Comparison of ENCODE assay signal across 1 cellular context in genomic region chr10:11611248-11612003, GRCh38.
A peak's percentile ranks its signal among the peaks of the same experiment; 100 is the strongest.
TF ChIP-seq lines count a peak whose summit lies in the region.

Gene USP6NL (minus strand): TSS chr10:11611650. CDS start chr10:11597634, 14,016 bp downstream.

TF ChIP-seq in HepG2, 621 proteins besides CTCF, POLR2A, EP300 and RAD21 (continued from another document and continues in another):
- TF ChIP-seq PBX3 (CRISPR knock-in tag; IDR thresholded peaks at IDR 0.05; ENCODE audit: borderline replicate concordance) (no peak), JUN (CRISPR knock-in tag; IDR thresholded peaks at IDR 0.05) (no peak), HOXA9 (CRISPR knock-in tag; IDR thresholded peaks at IDR 0.05; ENCODE audit: borderline replicate concordance) (no peak), PHB2 (IDR thresholded peaks at IDR 0.05; ENCODE audit: partially characterized antibody) (no peak), KAT7 (CRISPR knock-in tag; IDR thresholded peaks at IDR 0.05; ENCODE audit: borderline replicate concordance) (no peak), ARID4A (CRISPR knock-in tag; IDR thresholded peaks at IDR 0.05; ENCODE audit: borderline replicate concordance) (peak; percentile 69; the same call in 1 of the 2 replicates), FOSL2 (CRISPR knock-in tag; IDR thresholded peaks at IDR 0.05) (no peak), NCOA1 (CRISPR knock-in tag; IDR thresholded peaks at IDR 0.05) (no peak), YY1 (IDR thresholded peaks at IDR 0.05; ENCODE audit: insufficient read depth, insufficient replicate concordance, low read depth, low read length) (peak; percentile 96), ZNF225 (CRISPR knock-in tag; IDR thresholded peaks at IDR 0.05) (no peak), ZNF441 (CRISPR knock-in tag; IDR thresholded peaks at IDR 0.05; ENCODE audit: borderline replicate concordance) (no peak; the same call in 1 of the 2 replicates), SAP130 (CRISPR knock-in tag; IDR thresholded peaks at IDR 0.05; ENCODE audit: low read depth) (peak; percentile 82), ZNF776 (CRISPR knock-in tag; IDR thresholded peaks at IDR 0.05) (no peak), PRDM4 (CRISPR knock-in tag; IDR thresholded peaks at IDR 0.05; ENCODE audit: borderline replicate concordance) (no peak), ZNF878 (CRISPR knock-in tag; IDR thresholded peaks at IDR 0.05) (no peak), ZNF607 (CRISPR knock-in tag; IDR thresholded peaks at IDR 0.05; ENCODE audit: borderline replicate concordance) (peak; percentile 9; the same call in 1 of the 2 replicates), ZNF101 (CRISPR knock-in tag; IDR thresholded peaks at IDR 0.05; ENCODE audit: borderline replicate concordance, low read depth) (no peak), SMAD1 (CRISPR knock-in tag; IDR thresholded peaks at IDR 0.05; ENCODE audit: borderline replicate concordance, low read depth) (no peak), PCBP1 (IDR thresholded peaks at IDR 0.05; ENCODE audit: borderline replicate concordance, low read depth, low read length) (no peak), MBD4 (IDR thresholded peaks at IDR 0.05; ENCODE audit: borderline replicate concordance, low read length) (no peak), POGZ (CRISPR knock-in tag; IDR thresholded peaks at IDR 0.05) (no peak), ZNF143 (CRISPR knock-in tag; IDR thresholded peaks at IDR 0.05) (peak; percentile 51; the same call in 1 of the 2 replicates), USF2 (IDR thresholded peaks at IDR 0.05; ENCODE audit: low read depth, low read length) (no peak), USF2 (CRISPR knock-in tag; IDR thresholded peaks at IDR 0.05; ENCODE audit: borderline replicate concordance) (no peak), ZNF670 (CRISPR knock-in tag; IDR thresholded peaks at IDR 0.05; ENCODE audit: borderline replicate concordance) (no peak), CENPBD1 (CRISPR knock-in tag; IDR thresholded peaks at IDR 0.05; ENCODE audit: borderline replicate concordance, low read depth) (no peak), ONECUT2 (CRISPR knock-in tag; IDR thresholded peaks at IDR 0.05) (no peak), SCMH1 (CRISPR knock-in tag; IDR thresholded peaks at IDR 0.05; ENCODE audit: borderline replicate concordance) (no peak), ZNF138 (CRISPR knock-in tag; IDR thresholded peaks at IDR 0.05; ENCODE audit: low read depth) (no peak), HNF4G (IDR thresholded peaks at IDR 0.05; ENCODE audit: borderline replicate concordance, low read depth, low read length) (no peak), HNF4G (CRISPR knock-in tag; IDR thresholded peaks at IDR 0.05; ENCODE audit: borderline replicate concordance, low read depth) (no peak), SOX13 (IDR thresholded peaks at IDR 0.05) (no peak), SOX13 (CRISPR knock-in tag; conservative IDR thresholded peaks at IDR 0.05 in 1 of 2, IDR thresholded peaks at IDR 0.05 in 1 of 2) (no peak), TARDBP (CRISPR knock-in tag; IDR thresholded peaks at IDR 0.05) (peak; percentile 64; the same call in 1 of the 2 replicates), ZNF556 (CRISPR knock-in tag; IDR thresholded peaks at IDR 0.05; ENCODE audit: borderline replicate concordance) (no peak), ZBTB38 (CRISPR knock-in tag; IDR thresholded peaks at IDR 0.05) (no peak), SAFB2 (CRISPR knock-in tag; IDR thresholded peaks at IDR 0.05; ENCODE audit: borderline replicate concordance, low read depth) (no peak), HMG20B (CRISPR knock-in tag; conservative IDR thresholded peaks at IDR 0.05) (no peak), KDM3A (CRISPR knock-in tag; IDR thresholded peaks at IDR 0.05; ENCODE audit: low read depth) (no peak), ZNF124 (CRISPR knock-in tag; IDR thresholded peaks at IDR 0.05) (no peak), SOX6 (IDR thresholded peaks at IDR 0.05) (no peak), SOX6 (CRISPR knock-in tag; IDR thresholded peaks at IDR 0.05) (0 out of 2 replicates have a peak, but pooled peaks have one; percentile 15), ZNF251 (CRISPR knock-in tag; IDR thresholded peaks at IDR 0.05) (no peak), ZNF275 (CRISPR knock-in tag; IDR thresholded peaks at IDR 0.05; ENCODE audit: borderline replicate concordance) (no peak), SIN3A (IDR thresholded peaks at IDR 0.05; ENCODE audit: borderline replicate concordance, low read depth, low read length) (peak; percentile 65; the same call in 1 of the 2 replicates), ZMAT5 (CRISPR knock-in tag; IDR thresholded peaks at IDR 0.05; ENCODE audit: borderline replicate concordance, low read depth) (no peak), CREB3 (CRISPR knock-in tag; IDR thresholded peaks at IDR 0.05) (no peak), FOXA3 (CRISPR knock-in tag; IDR thresholded peaks at IDR 0.05) (no peak), RNF2 (conservative IDR thresholded peaks at IDR 0.05; ENCODE audit: low read depth) (peak; percentile 41; the same call in 1 of the 2 replicates), KLF9 (CRISPR knock-in tag; IDR thresholded peaks at IDR 0.05; ENCODE audit: low read depth) (no peak), JDP2 (CRISPR knock-in tag; IDR thresholded peaks at IDR 0.05; ENCODE audit: borderline replicate concordance) (no peak), STAT6 (CRISPR knock-in tag; IDR thresholded peaks at IDR 0.05; ENCODE audit: borderline replicate concordance) (no peak)
